In genomic region chr16:59997706-59998105, GRCh38 we compare ENCODE assay signal across 35 cellular contexts.
DNase-seq lines count a peak whose midpoint lies in the region; ATAC-seq, FAIRE-seq and TF ChIP-seq lines count a peak whose summit lies in the region.
"Had no signal": no experiment of that assay in that cellular context is flagged by ENCODE, and none has a peak within 500 bp of the region (broad histone marks: within the 10 kb centered on the region; RNA-seq: fewer than 3 reads in every experiment).

No MANE protein-coding gene starts in this region.

- no peak overlapping the region for H3K56ac ChIP-seq in IMR-90 (ENCODE audit: extremely low read depth, insufficient read depth, low read length)

- peaks cover 3% of the 10 kb centered on the region for H3K4me1 Mint-ChIP-seq in WTC11
- H3K4me1 Mint-ChIP-seq: B cell; CD14-positive monocyte; CD4-positive, CD25-positive, alpha-beta regulatory T cell; CD8-positive, alpha-beta memory T cell had no signal

- no peak overlapping the region for H4K8ac ChIP-seq in IMR-90 (ENCODE audit: low read depth in 2 of 2, low read length in 2 of 2)

- H4K20me1 ChIP-seq in HepG2 (ENCODE audit: insufficient read depth, low read length) (no peaks in the 10 kb centered on the region), IMR-90 (ENCODE audit: insufficient read depth, low read length) (no peaks in the 10 kb centered on the region)
- H4K20me1 ChIP-seq: BLaER1; BLaER1 treated with 17β-estradiol and CSF1 and Interleukin-3, amounts not matched to agents 10 nM and 100 nM had no signal

- FAIRE-seq in HepG2 (lab: Jason Lieb, UNC) = no peak
- FAIRE-seq in A549 (lab: Jason Lieb, UNC) = no peak
- FAIRE-seq: D721Med had no signal

- peaks cover 90% of the 10 kb centered on the region for H3K9me3 ChIP-seq in HepG2 (ENCODE audit: low read length)
- no peaks in the 10 kb centered on the region for H3K9me3 ChIP-seq in right lobe of liver
- H3K9me3 ChIP-seq in A549 = peaks cover 15% of the 10 kb centered on the region
- H3K9me3 ChIP-seq in IMR-90 (ENCODE audit: control insufficient read depth, insufficient read depth, low read length) = peaks cover 11% of the 10 kb centered on the region
- peaks cover 0 to 8% (median 0%) of the 10 kb centered on the region in 4 donors for H3K9me3 ChIP-seq in tibial nerve
- H3K9me3 ChIP-seq: Caco-2 had no signal

- H3K27me3 Mint-ChIP-seq in WTC11 (ENCODE audit: low read depth) = no peaks in the 10 kb centered on the region; the same call in 1 of the 2 replicates
- H3K27me3 Mint-ChIP-seq: B cell; CD4-positive, alpha-beta memory T cell; CD4-positive, alpha-beta T cell; CD4-positive, CD25-positive, alpha-beta regulatory T cell; CD8-positive, alpha-beta memory T cell had no signal

- no peaks in the 10 kb centered on the region for H3K79me1 ChIP-seq in IMR-90 (ENCODE audit: low read depth in 1 of 2, low read length in 2 of 2)

- peak overlapping the region; percentile 50; the same call in 1 of the 2 replicates for H3K27ac Mint-ChIP-seq in WTC11
- H3K27ac Mint-ChIP-seq: B cell; CD14-positive monocyte; CD4-positive, alpha-beta memory T cell; CD4-positive, alpha-beta T cell; CD4-positive, CD25-positive, alpha-beta regulatory T cell; CD8-positive, alpha-beta memory T cell; CD8-positive, alpha-beta T cell had no signal

- H3K9ac ChIP-seq in HepG2 (ENCODE audit: insufficient read depth, low read depth, low read length) = no peak overlapping the region
- no peak overlapping the region for H3K9ac ChIP-seq in IMR-90 (ENCODE audit: low read depth, low read length)
- H3K9ac ChIP-seq: BLaER1; BLaER1 treated with 17β-estradiol and CSF1 and Interleukin-3, amounts not matched to agents 10 nM and 100 nM had no signal

- intact Hi-C loops in HepG2 (cut with micrococcal nuclease; ENCODE audit: unreplicated experiment) (no loop called here), right lobe of liver (cut with DNase I) (no loop called here), IMR-90 (cut with micrococcal nuclease) (no loop called here)

- no peak overlapping the region for H4K91ac ChIP-seq in IMR-90 (ENCODE audit: insufficient read depth, low read depth, low read length)

- H3K4me3 Mint-ChIP-seq in WTC11 = no peak overlapping the region
- H3K4me3 Mint-ChIP-seq: B cell; CD14-positive monocyte; CD4-positive, alpha-beta memory T cell; CD4-positive, alpha-beta T cell; CD4-positive, CD25-positive, alpha-beta regulatory T cell; CD8-positive, alpha-beta memory T cell; CD8-positive, alpha-beta T cell had no signal

- no peak overlapping the region for H2BK15ac ChIP-seq in IMR-90 (ENCODE audit: low read depth, low read length)

- H3K9me3 Mint-ChIP-seq in WTC11 = peaks cover 53% of the 10 kb centered on the region

- H3K27ac ChIP-seq in HepG2 (ENCODE audit: extremely low read length, insufficient read depth, low read length) = no peak overlapping the region
- H3K27ac ChIP-seq in right lobe of liver = no peak overlapping the region
- no peak overlapping the region for H3K27ac ChIP-seq in A549
- H3K27ac ChIP-seq in IMR-90 (ENCODE audit: insufficient read depth, low read length) = no peak overlapping the region
- no peak overlapping the region for H3K27ac ChIP-seq in tibial nerve
- H3K27ac ChIP-seq: 22Rv1; BLaER1; BLaER1 treated with 17β-estradiol and CSF1 and Interleukin-3, amounts not matched to agents 10 nM and 100 nM; C4-2B had no signal

- H2BK5ac ChIP-seq in IMR-90 (ENCODE audit: low read depth, low read length, poor library complexity, severe bottlenecking) = no peak overlapping the region

- CTCF ChIA-PET in HepG2 (lab: Yijun Ruan, JAX; ENCODE audit: low intra/inter-chr PET ratio, low total read pairs) (no interaction called here), A549 (lab: Yijun Ruan, JAX) (no interaction called here), IMR-90 (lab: Yijun Ruan, JAX) (no interaction called here), WTC11 (lab: Charles Lee) (no interaction called here)

- H3K4me1 ChIP-seq in HepG2 (ENCODE audit: insufficient read depth, low read length) (no peaks in the 10 kb centered on the region), right lobe of liver (no peaks in the 10 kb centered on the region), A549 (no peaks in the 10 kb centered on the region), IMR-90 (ENCODE audit: control insufficient read depth, insufficient read depth, low read length) (no peaks in the 10 kb centered on the region), tibial nerve (no peaks in the 10 kb centered on the region)
- H3K4me1 ChIP-seq: BE2C; BLaER1; BLaER1 treated with 17β-estradiol and CSF1 and Interleukin-3, amounts not matched to agents 10 nM and 100 nM; Caco-2 had no signal

- dilution Hi-C loops in IMR-90 (cut with HindIII; ENCODE audit: low sequenced_read_pairs, unreplicated experiment) = no loop called here

- no peak overlapping the region for H3K4me2 ChIP-seq in HepG2 (ENCODE audit: low read depth, low read length)
- no peak overlapping the region for H3K4me2 ChIP-seq in A549
- H3K4me2 ChIP-seq in IMR-90 (ENCODE audit: low read depth, low read length) = no peak overlapping the region
- H3K4me2 ChIP-seq: BLaER1; BLaER1 treated with 17β-estradiol and CSF1 and Interleukin-3, amounts not matched to agents 10 nM and 100 nM had no signal

- no peak overlapping the region for H2AK9ac ChIP-seq in IMR-90 (replicated peaks; ENCODE audit: low read depth, low read length, poor library complexity)

- H3K4me3 ChIP-seq in HepG2 (replicated peaks in 1 of 3; ENCODE audit: insufficient read depth in 1 of 3, low read depth in 2 of 3, low read length in 3 of 3) (no peak overlapping the region), right lobe of liver (no peak overlapping the region), A549 (no peak overlapping the region), IMR-90 (ENCODE audit: insufficient read depth, low read depth, low read length) (no peak overlapping the region), tibial nerve (no peak overlapping the region)
- H3K4me3 ChIP-seq: BLaER1; BLaER1 treated with 17β-estradiol and CSF1 and Interleukin-3, amounts not matched to agents 10 nM and 100 nM had no signal

- no peaks in the 10 kb centered on the region for H3K79me2 ChIP-seq in HepG2 (ENCODE audit: insufficient read depth, low read length)

- H3K14ac ChIP-seq in IMR-90 (replicated peaks; ENCODE audit: low read depth, low read length) = no peak overlapping the region

- no peak overlapping the region for H2BK20ac ChIP-seq in IMR-90 (ENCODE audit: low read depth, low read length)

- DNase-seq in HepG2 (ENCODE audit: low spot score) = no peak
- no peak for DNase-seq in right lobe of liver
- DNase-seq in A549 (ENCODE audit: low read depth in 1 of 2, low spot score in 1 of 2) = no peak
- no peak for DNase-seq in IMR-90
- no peak for DNase-seq in WTC11 (ENCODE audit: low spot score)
- DNase-seq in inferior parietal cortex (ENCODE audit: extremely low spot score) = no peak
- no peak for DNase-seq in tibial nerve (ENCODE audit: low spot score in 2 of 2)
- DNase-seq: 8988T; ACHN; AML-193; BE2C; C1 segment of cervical spinal cord; Caco-2; Calu3; CD4-positive, alpha-beta memory T cell; CD4-positive, alpha-beta T cell; CD4-positive, CD25-positive, alpha-beta regulatory T cell; CD8-positive, alpha-beta memory T cell; CD8-positive, alpha-beta T cell; COR-L47; DMS 273 treated with DMSO at 0.1 percent for 48 hours; DMS153; DMS53; DMS79; DMS79 treated with DMSO at 0.1 percent for 48 hours; DND-41; EL had no signal

- H4K5ac ChIP-seq in IMR-90 (ENCODE audit: low read depth, low read length) = no peak overlapping the region

- H3K27me3 ChIP-seq in HepG2 (ENCODE audit: control insufficient read depth in 1 of 2, insufficient read depth in 2 of 2, low read length in 2 of 2) (no peaks in the 10 kb centered on the region), right lobe of liver (no peaks in the 10 kb centered on the region), IMR-90 (ENCODE audit: control insufficient read depth, insufficient read depth, low read length) (no peaks in the 10 kb centered on the region), tibial nerve (no peaks in the 10 kb centered on the region)
- H3K27me3 ChIP-seq: BE2C; BLaER1; BLaER1 treated with 17β-estradiol and CSF1 and Interleukin-3, amounts not matched to agents 10 nM and 100 nM had no signal

- POLR2A ChIA-PET in HepG2 (lab: Yijun Ruan, JAX) (no interaction called here), A549 (lab: Yijun Ruan, JAX) (no interaction called here), IMR-90 (lab: Charles Lee; ENCODE audit: unreplicated experiment) (no interaction called here), WTC11 (lab: Charles Lee) (interaction anchor here (0.6 kb wide), 2 partner anchors 141 to 786 kb away, joined by 3 read pairs; no protein-coding TSS in a partner anchor)

- H3K9me1 ChIP-seq in IMR-90 (ENCODE audit: insufficient read depth, low read length) = no peaks in the 10 kb centered on the region

- no TSS peak for BruUV-seq in HepG2 (replicated peaks; lab: Mats Ljungman, UMichigan)
- no TSS peak for BruUV-seq in IMR-90 (replicated peaks; lab: Mats Ljungman, UMichigan)

- no peak overlapping the region for H3K4ac ChIP-seq in IMR-90 (ENCODE audit: low read depth, low read length)

- H3K36me3 ChIP-seq in HepG2 (replicated peaks in 1 of 2; ENCODE audit: control insufficient read depth in 1 of 2, insufficient read depth in 2 of 2, low read length in 2 of 2) (no peaks in the 10 kb centered on the region), right lobe of liver (no peaks in the 10 kb centered on the region), IMR-90 (ENCODE audit: control insufficient read depth, insufficient read depth, low read length) (no peaks in the 10 kb centered on the region), tibial nerve (no peaks in the 10 kb centered on the region)
- H3K36me3 ChIP-seq: BE2C; BLaER1; BLaER1 treated with 17β-estradiol and CSF1 and Interleukin-3, amounts not matched to agents 10 nM and 100 nM had no signal

- H3K18ac ChIP-seq in IMR-90 (ENCODE audit: low read depth, low read length) = no peak overlapping the region

- TF ChIP-seq EP300 in HepG2 (IDR thresholded peaks at IDR 0.05; ENCODE audit: low read depth in 2 of 2, low read length in 2 of 2) = no peak
- no peak for TF ChIP-seq EP300 in HepG2 (CRISPR knock-in tag; IDR thresholded peaks at IDR 0.05; ENCODE audit: borderline replicate concordance)
- TF ChIP-seq EP300 in A549 (IDR thresholded peaks at IDR 0.05) = no peak
- no peak for TF ChIP-seq EP300 in tibial nerve (IDR thresholded peaks at IDR 0.05)

- TF ChIP-seq RAD21 in HepG2 (CRISPR knock-in tag; IDR thresholded peaks at IDR 0.05) (no peak), A549 (conservative IDR thresholded peaks at IDR 0.05 in 1 of 2, IDR thresholded peaks at IDR 0.05 in 1 of 2) (no peak), IMR-90 (IDR thresholded peaks at IDR 0.05; ENCODE audit: low read length) (no peak)

- H3K23ac ChIP-seq in IMR-90 (ENCODE audit: low read depth, low read length) = no peak overlapping the region

- H2AFZ ChIP-seq in HepG2 (ENCODE audit: low read length) (no peak overlapping the region), IMR-90 (replicated peaks; ENCODE audit: low read length, poor library complexity) (no peak overlapping the region)

- no peak overlapping the region for H2AK5ac ChIP-seq in IMR-90 (ENCODE audit: low read depth, low read length)

- in situ Hi-C loops in HepG2 (cut with HindIII; ENCODE audit: extremely low pct_ligation_motif_present, low pct_unique_long_range_greater_than_20kb) (no loop called here), IMR-90 (cut with MboI; ENCODE audit: low sequenced_read_pairs) (no loop called here)

- H3K36me3 Mint-ChIP-seq in WTC11 = peaks cover 33% of the 10 kb centered on the region
- H3K36me3 Mint-ChIP-seq: CD14-positive monocyte; CD4-positive, alpha-beta memory T cell; CD4-positive, CD25-positive, alpha-beta regulatory T cell; CD8-positive, alpha-beta memory T cell; CD8-positive, alpha-beta T cell had no signal

- 49% methylated on average over 4 of the region's 4 CpGs for WGBS in HepG2 (ENCODE audit: low lambda C conversion rate)
- WGBS in right lobe of liver (ENCODE audit: insufficient coverage, low coverage, low lambda C conversion rate, missing lambda C conversion rate) = 59% methylated on average over 4 of the region's 4 CpGs
- WGBS in A549 (ENCODE audit: missing lambda C conversion rate) = 71% methylated on average over 4 of the region's 4 CpGs
- no CpG with 5 or more reads among the region's 4 CpGs for WGBS in IMR-90 (ENCODE audit: extremely low coverage in 2 of 2, insufficient read length in 1 of 2), 2 experiments
- 89 to 96% methylated on average over 4 of the region's 4 CpGs for WGBS in tibial nerve, 2 donors

- no peak for TF ChIP-seq POLR2A in HepG2 (IDR thresholded peaks at IDR 0.05; ENCODE audit: insufficient read depth in 1 of 2, low read depth in 2 of 2, low read length in 2 of 2)
- TF ChIP-seq POLR2A in right lobe of liver (IDR thresholded peaks at IDR 0.05) = no peak
- no peak for TF ChIP-seq POLR2A in A549 (IDR thresholded peaks at IDR 0.05; ENCODE audit: low read length)
- TF ChIP-seq POLR2A in IMR-90 (IDR thresholded peaks at IDR 0.05; ENCODE audit: low read depth, low read length) = no peak
- TF ChIP-seq POLR2A in tibial nerve (IDR thresholded peaks at IDR 0.05) = no peak

- no peak for ATAC-seq in HepG2
- no peak for ATAC-seq in right lobe of liver
- no peak for ATAC-seq in A549
- ATAC-seq in IMR-90 (ENCODE audit: low read depth) = no peak
- ATAC-seq in WTC11 = no peak
- ATAC-seq in SK-N-SH treated with all-trans-retinoic acid at 6 μM for 48 hours = no peak
- ATAC-seq: CD8-positive, alpha-beta T cell had no signal

- no peak overlapping the region for H2BK120ac ChIP-seq in IMR-90 (ENCODE audit: low read depth, low read length)

- TF ChIP-seq CTCF in HepG2 (CRISPR knock-in tag; IDR thresholded peaks at IDR 0.05) (no peak), right lobe of liver (IDR thresholded peaks at IDR 0.05) (no peak), A549 (IDR thresholded peaks at IDR 0.05) (no peak), IMR-90 (conservative IDR thresholded peaks at IDR 0.05; ENCODE audit: low read depth, low read length) (no peak), WTC11 (IDR thresholded peaks at IDR 0.05) (no peak), tibial nerve (IDR thresholded peaks at IDR 0.05) (no peak)
